Comparison of ENCODE assay signal across 8 cellular contexts in the genomic region with DNA sequence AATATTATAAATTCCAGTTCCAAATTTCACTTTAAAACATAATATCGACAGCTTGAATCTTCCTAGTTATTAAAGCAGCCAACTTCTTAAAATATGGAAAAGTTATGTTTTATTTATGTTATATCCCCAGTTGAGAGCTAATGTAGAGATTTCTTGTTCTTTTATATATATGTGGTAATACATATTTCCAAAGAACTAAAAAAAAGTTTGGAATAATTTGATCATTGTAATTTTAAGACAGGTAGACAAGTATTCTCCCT. TPM values are rescaled to one million over a fixed set of nuclear protein-coding genes. Genes with fewer than 3 reads are reported as not detected.
A peak's percentile ranks its signal among the peaks of the same experiment; 100 is the strongest.
DNase-seq lines count a peak whose midpoint lies in the region; ATAC-seq, FAIRE-seq and TF ChIP-seq lines count a peak whose summit lies in the region.

No MANE protein-coding gene starts in this region.

- TF ChIP-seq CTCF in kidney (IDR thresholded peaks at IDR 0.05; ENCODE audit: borderline replicate concordance, extremely low read depth, insufficient read depth) (no peak), suprapubic skin (IDR thresholded peaks at IDR 0.05) (no peak)

- peak overlapping the region; percentile 96 for H3K4me3 Mint-ChIP-seq in activated CD8-positive, alpha-beta memory T cell treated with anti-CD3 and anti-CD28 coated beads, Interleukin-2, amount 10 ng/mL, durations not matched to agents 7 days and 5 days
- H3K4me3 Mint-ChIP-seq in activated naive CD8-positive, alpha-beta T cell treated with anti-CD3 and anti-CD28 coated beads, Interleukin-2, amount 50 U/mL, for 24 hours = peak overlapping the region; percentile 96

- CTCF ChIA-PET in activated CD8-positive, alpha-beta memory T cell treated with anti-CD3 and anti-CD28 coated beads, Interleukin-2, amount 10 ng/mL, durations not matched to agents 7 days and 5 days (lab: Charles Lee) = interaction anchor here (0.8 to 2.3 kb wide), 12 partner anchors 10 to 114 kb away, joined by 3 to 8 read pairs (median 4); partner anchors contain the start of gene COMMD6

- FAIRE-seq in kidney (lab: Jason Lieb, UNC) = peak; percentile 53

- no peaks in the 10 kb centered on the region for H3K9me3 ChIP-seq in kidney (ENCODE audit: control insufficient read depth in 1 of 2, low read length in 2 of 2)
- H3K9me3 ChIP-seq in suprapubic skin = no peaks in the 10 kb centered on the region

- no peaks in the 10 kb centered on the region for H3K36me3 Mint-ChIP-seq in activated CD8-positive, alpha-beta memory T cell treated with anti-CD3 and anti-CD28 coated beads, Interleukin-2, amount 10 ng/mL, durations not matched to agents 7 days and 5 days
- peaks cover 3% of the 10 kb centered on the region for H3K36me3 Mint-ChIP-seq in activated naive CD8-positive, alpha-beta T cell treated with anti-CD3 and anti-CD28 coated beads, Interleukin-2, amount 50 U/mL, for 24 hours (ENCODE audit: low read depth)

- H3K27ac ChIP-seq in kidney (ENCODE audit: low read depth in 2 of 2, low read length in 2 of 2) (peak overlapping the region; percentile 81 to 85), suprapubic skin (peak overlapping the region; percentile 88)

- ATAC-seq in activated CD8-positive, alpha-beta memory T cell treated with anti-CD3 and anti-CD28 coated beads, Interleukin-2, amount 10 ng/mL, durations not matched to agents 7 days and 5 days = no peak
- ATAC-seq in activated naive CD8-positive, alpha-beta T cell treated with anti-CD3 and anti-CD28 coated beads, Interleukin-2, amount 50 U/mL, for 24 hours = no peak
- no peak for ATAC-seq in GM21526 (IDR thresholded peaks at IDR 0.05; ENCODE audit: low FRiP score, unreplicated experiment)
- ATAC-seq in GM21619 (IDR thresholded peaks at IDR 0.05; ENCODE audit: unreplicated experiment) = no peak

- H3K4me1 ChIP-seq in kidney (ENCODE audit: control insufficient read depth in 1 of 2, insufficient read depth in 1 of 2, low read depth in 1 of 2, low read length in 2 of 2) (no peaks in the 10 kb centered on the region), suprapubic skin (peaks cover 40% of the 10 kb centered on the region)

- TF ChIP-seq EP300 in suprapubic skin (IDR thresholded peaks at IDR 0.05) = no peak

- 0% methylated on average over 1 of the region's 1 CpG for WGBS in suprapubic skin

- no peaks in the 10 kb centered on the region for H3K9me3 Mint-ChIP-seq in activated CD8-positive, alpha-beta memory T cell treated with anti-CD3 and anti-CD28 coated beads, Interleukin-2, amount 10 ng/mL, durations not matched to agents 7 days and 5 days (ENCODE audit: low read depth)
- no peaks in the 10 kb centered on the region for H3K9me3 Mint-ChIP-seq in activated naive CD8-positive, alpha-beta T cell treated with anti-CD3 and anti-CD28 coated beads, Interleukin-2, amount 50 U/mL, for 24 hours

- H3K36me3 ChIP-seq in kidney (ENCODE audit: control insufficient read depth in 1 of 2, insufficient read depth in 2 of 2, low read length in 2 of 2) (no peaks in the 10 kb centered on the region), suprapubic skin (no peaks in the 10 kb centered on the region)

- peaks cover 80% of the 10 kb centered on the region for H3K27me3 Mint-ChIP-seq in activated CD8-positive, alpha-beta memory T cell treated with anti-CD3 and anti-CD28 coated beads, Interleukin-2, amount 10 ng/mL, durations not matched to agents 7 days and 5 days
- peaks cover 73% of the 10 kb centered on the region for H3K27me3 Mint-ChIP-seq in activated naive CD8-positive, alpha-beta T cell treated with anti-CD3 and anti-CD28 coated beads, Interleukin-2, amount 50 U/mL, for 24 hours

- TF ChIP-seq POLR2A in suprapubic skin (IDR thresholded peaks at IDR 0.05) = no peak

- H3K4me3 ChIP-seq in kidney (ENCODE audit: low read length in 2 of 2) = peak overlapping the region; percentile 72 to 82
- peak overlapping the region; percentile 81 for H3K4me3 ChIP-seq in suprapubic skin

- peak overlapping the region in 1 of 2 donors; percentile 76 for H3K9ac ChIP-seq in kidney (ENCODE audit: low read length in 2 of 2)

- intact Hi-C loops in kidney (cut with DNase I) = loop anchor here (10.0 kb wide), 1 partner anchor 108 kb away; no protein-coding TSS in a partner anchor

- H3K27me3 ChIP-seq in suprapubic skin = no peaks in the 10 kb centered on the region

- no peak overlapping the region for H3K27ac Mint-ChIP-seq in activated CD8-positive, alpha-beta memory T cell treated with anti-CD3 and anti-CD28 coated beads, Interleukin-2, amount 10 ng/mL, durations not matched to agents 7 days and 5 days
- H3K27ac Mint-ChIP-seq in activated naive CD8-positive, alpha-beta T cell treated with anti-CD3 and anti-CD28 coated beads, Interleukin-2, amount 50 U/mL, for 24 hours = no peak overlapping the region

- peaks cover 16% of the 10 kb centered on the region for H3K4me1 Mint-ChIP-seq in activated CD8-positive, alpha-beta memory T cell treated with anti-CD3 and anti-CD28 coated beads, Interleukin-2, amount 10 ng/mL, durations not matched to agents 7 days and 5 days
- peaks cover 46% of the 10 kb centered on the region for H3K4me1 Mint-ChIP-seq in activated naive CD8-positive, alpha-beta T cell treated with anti-CD3 and anti-CD28 coated beads, Interleukin-2, amount 50 U/mL, for 24 hours

- DNase-seq in activated CD8-positive, alpha-beta memory T cell treated with anti-CD3 and anti-CD28 coated beads, Interleukin-2, amount 10 ng/mL, durations not matched to agents 7 days and 5 days = no peak
- DNase-seq in activated CD8-positive, alpha-beta memory T cell treated with anti-CD3 and anti-CD28 coated beads for 24 hours = no peak
- no peak for DNase-seq in activated naive CD8-positive, alpha-beta T cell treated with anti-CD3 and anti-CD28 coated beads, Interleukin-2, amount 50 U/mL, for 24 hours
- DNase-seq in kidney (no peak), suprapubic skin (ENCODE audit: low spot score in 2 of 2) (no peak), T1000 (lab: John Stamatoyannopoulos, UW) (no peak)

RNA-seq across cellular contexts. Expression of gene TBC1D4, which starts 0.8 kb away (rescaled TPM):
- 10 to 100 TPM; 13.9 to 23.6 TPM for total RNA-seq in activated CD8-positive, alpha-beta memory T cell treated with anti-CD3 and anti-CD28 coated beads, Interleukin-2, amount 10 ng/mL, durations not matched to agents 7 days and 5 days
- total RNA-seq in kidney = 51.8 TPM
- 14.7 TPM for polyA plus RNA-seq in kidney (ENCODE audit: insufficient read depth, low read depth, low replicate concordance)
- total RNA-seq in suprapubic skin = 100 to 1,000 TPM in 1 of 4 donors, 10 to 100 TPM in 3; 54.3 to 110 (median 72.7) TPM

RNA-seq across cellular contexts. Expression of gene COMMD6, which starts 54.9 kb away (rescaled TPM):
- total RNA-seq in activated CD8-positive, alpha-beta memory T cell treated with anti-CD3 and anti-CD28 coated beads, Interleukin-2, amount 10 ng/mL, durations not matched to agents 7 days and 5 days = 100 to 1,000 TPM in 1 of 2 experiments, 10 to 100 TPM in 1; 97.6 to 130 TPM
- 148 TPM for total RNA-seq in kidney
- 438 TPM for polyA plus RNA-seq in kidney (ENCODE audit: insufficient read depth, low read depth, low replicate concordance)
- total RNA-seq in suprapubic skin = 10 to 100 TPM; 26.6 to 71.0 (median 42.2) TPM
